Comparison of ENCODE assay signal across 15 cellular contexts in genomic region chr5:91269198-91269597, GRCh38.
DNase-seq lines count a peak whose midpoint lies in the region; ATAC-seq and TF ChIP-seq lines count a peak whose summit lies in the region.
"Had no signal": no experiment of that assay in that cellular context is flagged by ENCODE, and none has a peak within 500 bp of the region (broad histone marks: within the 10 kb centered on the region; RNA-seq: fewer than 3 reads in every experiment).

No MANE protein-coding gene starts in this region.

- POLR2A ChIA-PET in activated naive CD8-positive, alpha-beta T cell treated with anti-CD3 and anti-CD28 coated beads, Interleukin-2, amount 10 ng/mL, durations not matched to agents 7 days and 5 days (lab: Charles Lee): interaction anchor here (1.2 to 2.6 kb wide), 4 partner anchors 11 to 115 kb away, joined by 4 to 14 read pairs (median 6); partner anchors contain the start of gene ARRDC3

- H3K27me3 Mint-ChIP-seq in activated naive CD8-positive, alpha-beta T cell treated with anti-CD3 and anti-CD28 coated beads, Interleukin-2, amount 10 ng/mL, durations not matched to agents 7 days and 5 days: peaks cover 2% of the 10 kb centered on the region
- no peaks in the 10 kb centered on the region for H3K27me3 Mint-ChIP-seq in activated naive CD8-positive, alpha-beta T cell treated with anti-CD3 and anti-CD28 coated beads, Interleukin-2, amount 50 U/mL, for 24 hours
- no peaks in the 10 kb centered on the region for H3K27me3 Mint-ChIP-seq in effector memory CD8-positive, alpha-beta T cell

- H3K27ac ChIP-seq in thymus (ENCODE audit: low read depth): peak overlapping the region; percentile 65
- H3K27ac ChIP-seq: parathyroid adenoma, transverse colon had no signal

- no peak for TF ChIP-seq CTCF in NB4 (IDR thresholded peaks at IDR 0.05; ENCODE audit: low read depth, low read length)

- peaks cover 22% of the 10 kb centered on the region for H3K4me1 Mint-ChIP-seq in activated naive CD8-positive, alpha-beta T cell treated with anti-CD3 and anti-CD28 coated beads, Interleukin-2, amount 10 ng/mL, durations not matched to agents 7 days and 5 days
- H3K4me1 Mint-ChIP-seq in activated naive CD8-positive, alpha-beta T cell treated with anti-CD3 and anti-CD28 coated beads, Interleukin-2, amount 50 U/mL, for 24 hours: peaks cover 23% of the 10 kb centered on the region
- peaks cover 18 to 24% of the 10 kb centered on the region in 2 donors for H3K4me1 Mint-ChIP-seq in effector memory CD8-positive, alpha-beta T cell (ENCODE audit: low read depth in 2 of 2)

- peak overlapping the region; percentile 28 for H3K4me3 Mint-ChIP-seq in activated naive CD8-positive, alpha-beta T cell treated with anti-CD3 and anti-CD28 coated beads, Interleukin-2, amount 10 ng/mL, durations not matched to agents 7 days and 5 days
- no peak overlapping the region for H3K4me3 Mint-ChIP-seq in activated naive CD8-positive, alpha-beta T cell treated with anti-CD3 and anti-CD28 coated beads, Interleukin-2, amount 50 U/mL, for 24 hours
- peak overlapping the region in 1 of 2 donors; percentile 13 for H3K4me3 Mint-ChIP-seq in effector memory CD8-positive, alpha-beta T cell

- WGBS in thymus: 33% methylated on average over 3 of the region's 3 CpGs

- TF ChIP-seq POLR2A in NB4 (IDR thresholded peaks at IDR 0.05; ENCODE audit: extremely low read depth, insufficient read length): no peak

- no peak for DNase-seq in activated naive CD8-positive, alpha-beta T cell treated with anti-CD3 and anti-CD28 coated beads, Interleukin-2, amount 10 ng/mL, durations not matched to agents 7 days and 5 days
- DNase-seq in activated naive CD8-positive, alpha-beta T cell treated with anti-CD3 and anti-CD28 coated beads, Interleukin-2, amount 50 U/mL, for 24 hours: no peak
- DNase-seq in NB4 (ENCODE audit: low read depth) (peak; percentile 16), NCI-H1417 treated with DMSO at 0.1 percent for 48 hours (lab: John Stamatoyannopoulos, UW) (no peak), germinal center (ENCODE audit: low spot score) (no peak), DMS153 treated with DMSO at 0.1 percent for 48 hours (lab: John Stamatoyannopoulos, UW; ENCODE audit: unreplicated experiment) (no peak)
- peak in 1 of 3 experiments; percentile 5 for DNase-seq in effector memory CD8-positive, alpha-beta T cell
- DNase-seq: aorta, DMS79 treated with DMSO at 0.1 percent for 48 hours, mesenchymal stem cell, NCI-H2029, Right ventricle myocardium superior, transverse colon had no signal

- H3K9me3 ChIP-seq in thymus (ENCODE audit: control insufficient read depth): no peaks in the 10 kb centered on the region
- H3K9me3 ChIP-seq: transverse colon had no signal

- peak; percentile 62 for ATAC-seq in activated naive CD8-positive, alpha-beta T cell treated with anti-CD3 and anti-CD28 coated beads, Interleukin-2, amount 10 ng/mL, durations not matched to agents 7 days and 5 days (ENCODE audit: low read depth)
- ATAC-seq in activated naive CD8-positive, alpha-beta T cell treated with anti-CD3 and anti-CD28 coated beads, Interleukin-2, amount 50 U/mL, for 24 hours: no peak
- peak; percentile 58 for ATAC-seq in effector memory CD8-positive, alpha-beta T cell (replicated peaks)

- no peaks in the 10 kb centered on the region for H3K27me3 ChIP-seq in thymus (ENCODE audit: control insufficient read depth, insufficient read depth)
- H3K27me3 ChIP-seq: transverse colon had no signal

- peaks cover 1% of the 10 kb centered on the region for H3K36me3 Mint-ChIP-seq in activated naive CD8-positive, alpha-beta T cell treated with anti-CD3 and anti-CD28 coated beads, Interleukin-2, amount 10 ng/mL, durations not matched to agents 7 days and 5 days
- H3K36me3 Mint-ChIP-seq in activated naive CD8-positive, alpha-beta T cell treated with anti-CD3 and anti-CD28 coated beads, Interleukin-2, amount 50 U/mL, for 24 hours (ENCODE audit: low read depth): peaks cover 1% of the 10 kb centered on the region
- H3K36me3 Mint-ChIP-seq in effector memory CD8-positive, alpha-beta T cell (ENCODE audit: insufficient read depth): peaks cover 3% of the 10 kb centered on the region

- peak overlapping the region; percentile 30 for H3K27ac Mint-ChIP-seq in activated naive CD8-positive, alpha-beta T cell treated with anti-CD3 and anti-CD28 coated beads, Interleukin-2, amount 10 ng/mL, durations not matched to agents 7 days and 5 days
- no peak overlapping the region for H3K27ac Mint-ChIP-seq in activated naive CD8-positive, alpha-beta T cell treated with anti-CD3 and anti-CD28 coated beads, Interleukin-2, amount 50 U/mL, for 24 hours
- H3K27ac Mint-ChIP-seq in effector memory CD8-positive, alpha-beta T cell: peak overlapping the region; percentile 27 to 33

- no peak overlapping the region for H3K4me3 ChIP-seq in NB4 (ENCODE audit: low read depth, low read length)
- H3K4me3 ChIP-seq in thymus (ENCODE audit: low read length): no peak overlapping the region
- H3K4me3 ChIP-seq: transverse colon had no signal

- H3K4me1 ChIP-seq in thymus (ENCODE audit: control insufficient read depth, insufficient read depth, low read length): peaks cover 11% of the 10 kb centered on the region

- H3K9me3 Mint-ChIP-seq in activated naive CD8-positive, alpha-beta T cell treated with anti-CD3 and anti-CD28 coated beads, Interleukin-2, amount 10 ng/mL, durations not matched to agents 7 days and 5 days: peaks cover 2% of the 10 kb centered on the region
- H3K9me3 Mint-ChIP-seq in activated naive CD8-positive, alpha-beta T cell treated with anti-CD3 and anti-CD28 coated beads, Interleukin-2, amount 50 U/mL, for 24 hours: no peaks in the 10 kb centered on the region
- H3K9me3 Mint-ChIP-seq in effector memory CD8-positive, alpha-beta T cell: no peaks in the 10 kb centered on the region

- no peaks in the 10 kb centered on the region for H3K36me3 ChIP-seq in thymus (ENCODE audit: control insufficient read depth, insufficient read depth)
- H3K36me3 ChIP-seq: transverse colon had no signal
